ENCODE assay signal across 1 cellular context in genomic region chr2:42044939-42045338, GRCh38.
TF ChIP-seq lines count a peak whose summit lies in the region.

No MANE protein-coding gene starts in this region.

TF ChIP-seq in HepG2, 621 proteins besides CTCF, POLR2A, EP300 and RAD21:
- TF ChIP-seq ZSCAN29 (CRISPR knock-in tag; conservative IDR thresholded peaks at IDR 0.05) (0 out of 2 replicates have a peak, but pooled peaks have one; percentile 18), ZNF501 (CRISPR knock-in tag; IDR thresholded peaks at IDR 0.05) (no peak), ZBTB10 (CRISPR knock-in tag; IDR thresholded peaks at IDR 0.05; ENCODE audit: borderline replicate concordance) (no peak), ZNF609 (CRISPR knock-in tag; IDR thresholded peaks at IDR 0.05; ENCODE audit: borderline replicate concordance) (0 out of 2 replicates have a peak, but pooled peaks have one; percentile 33)
